In genomic region chr17:77827461-77827968, GRCh38 we compare ENCODE assay signal across 1 cellular context.
TF ChIP-seq lines count a peak whose summit lies in the region.

No MANE protein-coding gene starts in this region.

TF ChIP-seq in GM23338, 12 proteins besides CTCF, POLR2A, EP300 and RAD21 (continued from another document):
- no peak for TF ChIP-seq EZH2phosphoT487 (IDR thresholded peaks at IDR 0.05; ENCODE audit: unreplicated experiment)
TF ChIP-seq in GM23338: peak in this region for 0.
